ENCODE assay signal across 8 cellular contexts in genomic region chr1:93980320-93980744, GRCh38.
DNase-seq lines count a peak whose midpoint lies in the region; TF ChIP-seq lines count a peak whose summit lies in the region.

No MANE protein-coding gene starts in this region.

- no peaks in the 10 kb centered on the region for H3K36me3 ChIP-seq in osteoblast (ENCODE audit: insufficient read depth, low read length)

- H3K27me3 ChIP-seq in osteoblast (ENCODE audit: insufficient read depth, low read length), result no peaks in the 10 kb centered on the region

- peaks cover 49% of the 10 kb centered on the region for H3K4me1 ChIP-seq in osteoblast (ENCODE audit: insufficient read depth, low read length)

- TF ChIP-seq CTCF in osteoblast (IDR thresholded peaks at IDR 0.05; ENCODE audit: extremely low read depth, low read depth, low read length), result peak; percentile 41

- no peak overlapping the region for H3K4me3 ChIP-seq in osteoblast (ENCODE audit: insufficient read depth, low read length)

- H2AFZ ChIP-seq in osteoblast (ENCODE audit: low read length), result no peak overlapping the region

- peak overlapping the region; percentile 7 for H3K4me2 ChIP-seq in osteoblast (ENCODE audit: insufficient read depth, low read length)

- H3K9me3 ChIP-seq in osteoblast (ENCODE audit: low read depth, low read length), result no peaks in the 10 kb centered on the region

- DNase-seq in Daoy (ENCODE audit: low read depth) (peak; percentile 41), NCI-H146 (lab: John Stamatoyannopoulos, UW) (peak; percentile 29), osteoblast (ENCODE audit: insufficient read length, low spot score, missing footprints) (peak; percentile 52), posterior cingulate gyrus (no peak), SKM-1 (lab: John Stamatoyannopoulos, UW; ENCODE audit: unreplicated experiment) (no peak)
- DNase-seq in activated naive CD4-positive, alpha-beta T cell treated with Interleukin-2 at 50 U/mL for 16 hours, result no peak
- DNase-seq in effector CD4-positive, alpha-beta T cell, result no peak

- no peaks in the 10 kb centered on the region for H4K20me1 ChIP-seq in osteoblast (ENCODE audit: insufficient read depth, low read length)

- H3K27ac ChIP-seq in cingulate gyrus (ENCODE audit: low read depth, low read length) (peak overlapping the region; percentile 44), osteoblast (ENCODE audit: low read depth, low read length) (peak overlapping the region; percentile 73)

- intact Hi-C loops in posterior cingulate gyrus (cut with DNase I), result no loop called here

- no peaks in the 10 kb centered on the region for H3K79me2 ChIP-seq in osteoblast (ENCODE audit: insufficient read depth, low read length)

Comparison
In these comparisons a context has a peak if more than half of its experiments do, and no peak if none do; other contexts are left out.
1. DNase-seq: peak in Daoy (single experiment), NCI-H146 (single experiment) and osteoblast (single experiment); none in posterior cingulate gyrus (0 of 10), activated naive CD4-positive, alpha-beta T cell treated with Interleukin-2 at 50 U/mL for 16 hours (single experiment), effector CD4-positive, alpha-beta T cell (single experiment) and SKM-1 (single experiment).